1 cellular context compared by ENCODE assay signal in genomic region chr5:54091416-54092130, GRCh38.
TF ChIP-seq lines count a peak whose summit lies in the region.

No MANE protein-coding gene starts in this region.

TF ChIP-seq in K562, 482 proteins besides CTCF, POLR2A, EP300 and RAD21 (continued from another document):
- TF ChIP-seq MGA (IDR thresholded peaks at IDR 0.05) (no peak), MBD2 (IDR thresholded peaks at IDR 0.05; ENCODE audit: borderline replicate concordance, low read depth) (no peak), ZBTB33 (CRISPR knock-in tag; IDR thresholded peaks at IDR 0.05) (no peak), DLX4 (CRISPR knock-in tag; IDR thresholded peaks at IDR 0.05) (no peak), MAZ (CRISPR knock-in tag; conservative IDR thresholded peaks at IDR 0.05 in 1 of 2, IDR thresholded peaks at IDR 0.05 in 1 of 2) (no peak)
- TF ChIP-seq, protein P1, sequence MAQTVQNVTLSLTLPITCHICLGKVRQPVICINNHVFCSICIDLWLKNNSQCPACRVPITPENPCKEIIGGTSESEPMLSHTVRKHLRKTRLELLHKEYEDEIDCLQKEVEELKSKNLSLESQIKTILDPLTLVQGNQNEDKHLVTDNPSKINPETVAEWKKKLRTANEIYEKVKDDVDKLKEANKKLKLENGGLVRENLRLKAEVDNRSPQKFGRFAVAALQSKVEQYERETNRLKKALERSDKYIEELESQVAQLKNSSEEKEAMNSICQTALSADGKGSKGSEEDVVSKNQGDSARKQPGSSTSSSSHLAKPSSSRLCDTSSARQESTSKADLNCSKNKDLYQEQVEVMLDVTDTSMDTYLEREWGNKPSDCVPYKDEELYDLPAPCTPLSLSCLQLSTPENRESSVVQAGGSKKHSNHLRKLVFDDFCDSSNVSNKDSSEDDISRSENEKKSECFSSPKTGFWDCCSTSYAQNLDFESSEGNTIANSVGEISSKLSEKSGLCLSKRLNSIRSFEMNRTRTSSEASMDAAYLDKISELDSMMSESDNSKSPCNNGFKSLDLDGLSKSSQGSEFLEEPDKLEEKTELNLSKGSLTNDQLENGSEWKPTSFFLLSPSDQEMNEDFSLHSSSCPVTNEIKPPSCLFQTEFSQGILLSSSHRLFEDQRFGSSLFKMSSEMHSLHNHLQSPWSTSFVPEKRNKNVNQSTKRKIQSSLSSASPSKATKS (CRISPR knock-in tag; IDR thresholded peaks at IDR 0.05) = no peak
